ENCODE assay signal across 1 cellular context in the genomic region with DNA sequence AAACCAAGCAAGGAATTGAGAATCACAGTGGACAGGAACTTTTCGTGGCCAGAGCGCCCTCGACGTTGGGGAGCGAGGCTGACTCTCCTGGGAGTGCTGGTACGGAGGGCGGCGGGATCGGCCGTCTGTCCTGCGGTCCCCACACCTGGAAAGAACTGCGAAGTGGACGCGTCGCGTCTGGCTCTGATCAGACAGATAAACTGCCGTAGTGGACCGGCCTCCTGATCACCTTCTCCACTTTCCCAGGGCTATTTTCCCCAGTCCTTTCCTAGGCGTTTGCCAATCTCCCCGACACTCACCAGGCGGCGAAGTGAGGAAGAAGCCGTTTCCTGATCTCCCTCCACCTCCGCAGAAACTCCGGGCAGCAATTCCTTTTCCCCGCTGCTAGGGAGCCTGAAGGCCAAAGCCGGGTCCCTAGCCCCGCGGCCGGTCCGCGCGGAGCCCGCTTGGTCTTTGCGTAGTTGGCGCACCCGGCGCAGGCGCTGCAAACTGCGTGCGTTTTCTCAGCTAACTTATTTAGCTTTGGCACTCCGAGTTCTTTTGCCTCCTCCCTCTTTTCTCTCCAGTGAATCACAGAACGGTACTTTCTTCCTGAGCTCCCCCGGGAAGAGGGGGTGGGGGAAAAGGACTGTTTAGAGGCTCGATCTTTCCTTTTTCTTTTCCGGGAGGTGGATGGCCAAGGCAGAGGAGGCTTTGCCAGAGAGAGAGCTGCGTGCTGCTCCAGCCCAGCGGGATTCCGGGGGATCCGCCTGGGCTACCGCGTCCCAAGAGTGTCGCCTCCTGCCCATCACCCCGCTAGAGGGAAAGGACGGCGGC.
TF ChIP-seq lines count a peak whose summit lies in the region.

A gene (minus strand): TSS at position 491 of the 816 bp plus-strand sequence. CDS start 813 bp downstream, outside the sequence.

TF ChIP-seq in SK-N-SH treated with all-trans-retinoic acid at 6 μM for 48 hours, 23 proteins besides CTCF, POLR2A, EP300 and RAD21 (continued from another document):
- TF ChIP-seq, protein P1, sequence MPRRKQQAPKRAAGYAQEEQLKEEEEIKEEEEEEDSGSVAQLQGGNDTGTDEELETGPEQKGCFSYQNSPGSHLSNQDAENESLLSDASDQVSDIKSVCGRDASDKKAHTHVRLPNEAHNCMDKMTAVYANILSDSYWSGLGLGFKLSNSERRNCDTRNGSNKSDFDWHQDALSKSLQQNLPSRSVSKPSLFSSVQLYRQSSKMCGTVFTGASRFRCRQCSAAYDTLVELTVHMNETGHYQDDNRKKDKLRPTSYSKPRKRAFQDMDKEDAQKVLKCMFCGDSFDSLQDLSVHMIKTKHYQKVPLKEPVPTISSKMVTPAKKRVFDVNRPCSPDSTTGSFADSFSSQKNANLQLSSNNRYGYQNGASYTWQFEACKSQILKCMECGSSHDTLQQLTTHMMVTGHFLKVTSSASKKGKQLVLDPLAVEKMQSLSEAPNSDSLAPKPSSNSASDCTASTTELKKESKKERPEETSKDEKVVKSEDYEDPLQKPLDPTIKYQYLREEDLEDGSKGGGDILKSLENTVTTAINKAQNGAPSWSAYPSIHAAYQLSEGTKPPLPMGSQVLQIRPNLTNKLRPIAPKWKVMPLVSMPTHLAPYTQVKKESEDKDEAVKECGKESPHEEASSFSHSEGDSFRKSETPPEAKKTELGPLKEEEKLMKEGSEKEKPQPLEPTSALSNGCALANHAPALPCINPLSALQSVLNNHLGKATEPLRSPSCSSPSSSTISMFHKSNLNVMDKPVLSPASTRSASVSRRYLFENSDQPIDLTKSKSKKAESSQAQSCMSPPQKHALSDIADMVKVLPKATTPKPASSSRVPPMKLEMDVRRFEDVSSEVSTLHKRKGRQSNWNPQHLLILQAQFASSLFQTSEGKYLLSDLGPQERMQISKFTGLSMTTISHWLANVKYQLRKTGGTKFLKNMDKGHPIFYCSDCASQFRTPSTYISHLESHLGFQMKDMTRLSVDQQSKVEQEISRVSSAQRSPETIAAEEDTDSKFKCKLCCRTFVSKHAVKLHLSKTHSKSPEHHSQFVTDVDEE (CRISPR knock-in tag; IDR thresholded peaks at IDR 0.05): no peak; the same call in 1 of the 2 replicates
- TF ChIP-seq OSR1 (CRISPR knock-in tag; IDR thresholded peaks at IDR 0.05) (no peak), TOX (CRISPR knock-in tag; IDR thresholded peaks at IDR 0.05; ENCODE audit: borderline replicate concordance) (no peak), ESRRG (CRISPR knock-in tag; IDR thresholded peaks at IDR 0.05) (no peak), PPARA (CRISPR knock-in tag; IDR thresholded peaks at IDR 0.05; ENCODE audit: borderline replicate concordance) (no peak), ARNTL (CRISPR knock-in tag; IDR thresholded peaks at IDR 0.05; ENCODE audit: borderline replicate concordance, low read depth) (no peak), ISL1 (CRISPR knock-in tag; IDR thresholded peaks at IDR 0.05) (no peak), RARB (CRISPR knock-in tag; IDR thresholded peaks at IDR 0.05) (no peak), TCF4 (CRISPR knock-in tag; IDR thresholded peaks at IDR 0.05; ENCODE audit: borderline replicate concordance) (no peak)
- TF ChIP-seq, protein P2, sequence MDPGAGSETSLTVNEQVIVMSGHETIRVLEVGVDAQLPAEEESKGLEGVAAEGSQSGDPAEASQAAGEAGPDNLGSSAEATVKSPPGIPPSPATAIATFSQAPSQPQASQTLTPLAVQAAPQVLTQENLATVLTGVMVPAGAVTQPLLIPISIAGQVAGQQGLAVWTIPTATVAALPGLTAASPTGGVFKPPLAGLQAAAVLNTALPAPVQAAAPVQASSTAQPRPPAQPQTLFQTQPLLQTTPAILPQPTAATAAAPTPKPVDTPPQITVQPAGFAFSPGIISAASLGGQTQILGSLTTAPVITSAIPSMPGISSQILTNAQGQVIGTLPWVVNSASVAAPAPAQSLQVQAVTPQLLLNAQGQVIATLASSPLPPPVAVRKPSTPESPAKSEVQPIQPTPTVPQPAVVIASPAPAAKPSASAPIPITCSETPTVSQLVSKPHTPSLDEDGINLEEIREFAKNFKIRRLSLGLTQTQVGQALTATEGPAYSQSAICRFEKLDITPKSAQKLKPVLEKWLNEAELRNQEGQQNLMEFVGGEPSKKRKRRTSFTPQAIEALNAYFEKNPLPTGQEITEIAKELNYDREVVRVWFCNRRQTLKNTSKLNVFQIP (CRISPR knock-in tag; IDR thresholded peaks at IDR 0.05; ENCODE audit: borderline replicate concordance, low read depth): no peak
